Comparison of ENCODE assay signal across 8 cellular contexts in the genomic region with DNA sequence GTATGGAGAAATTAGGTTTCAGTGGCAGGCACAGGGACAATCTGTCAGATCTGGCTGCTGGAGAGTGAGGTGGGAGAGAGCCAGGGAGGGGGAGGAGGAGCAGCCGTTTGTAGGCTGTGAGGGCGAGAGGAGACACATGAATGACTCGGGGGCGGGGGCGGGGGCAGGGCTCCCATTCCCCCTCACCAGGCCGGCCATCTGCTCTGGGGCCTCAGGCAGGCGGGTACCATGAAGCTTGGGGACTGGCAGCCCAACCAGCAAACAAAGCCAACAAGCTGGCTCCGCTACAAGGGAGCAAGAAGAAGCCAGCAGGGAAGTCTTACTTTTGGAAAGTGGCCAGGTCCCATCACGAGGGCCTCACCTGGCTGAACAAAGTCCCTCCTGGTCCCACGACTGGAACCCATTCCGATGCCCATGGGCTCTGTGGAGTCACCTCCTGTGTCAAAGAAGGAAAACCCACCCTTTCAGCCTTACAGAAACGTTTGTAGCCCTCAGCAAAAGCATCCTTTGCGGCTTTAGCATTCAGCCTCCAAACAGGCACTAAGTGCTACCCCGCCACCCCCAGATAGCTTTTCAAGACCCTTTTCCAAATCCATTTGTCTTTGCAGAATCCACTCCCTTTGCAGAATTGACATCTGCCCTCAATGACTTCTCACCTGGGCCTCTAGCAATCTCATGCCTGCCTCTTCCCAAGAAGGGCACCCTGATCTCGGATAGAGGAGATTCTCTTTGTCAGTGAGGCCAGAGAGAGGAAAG. TPM values are rescaled to one million over a fixed set of nuclear protein-coding genes. Genes with fewer than 3 reads are reported as not detected.
DNase-seq lines count a peak whose midpoint lies in the region; ATAC-seq, FAIRE-seq and TF ChIP-seq lines count a peak whose summit lies in the region.

No MANE protein-coding gene starts in this region.

- H3K79me2 ChIP-seq in Karpas-422 (ENCODE audit: low read length) (no peaks in the 10 kb centered on the region), K562 (ENCODE audit: control insufficient read depth, insufficient read depth, low read length) (no peaks in the 10 kb centered on the region), smooth muscle cell (ENCODE audit: low read depth) (no peaks in the 10 kb centered on the region)

- H4K20me1 ChIP-seq in Karpas-422 (ENCODE audit: insufficient read depth, low read depth, low read length) (no peaks in the 10 kb centered on the region), K562 (replicated peaks; ENCODE audit: control insufficient read depth, insufficient read depth, low read length) (peaks cover 6% of the 10 kb centered on the region; the same call in 1 of the 2 replicates), smooth muscle cell (ENCODE audit: low read depth) (no peaks in the 10 kb centered on the region)

- H3K27me3 ChIP-seq in Karpas-422 (ENCODE audit: low read length) (no peaks in the 10 kb centered on the region), K562 (ENCODE audit: control insufficient read depth in 2 of 2, insufficient read depth in 2 of 2, low read length in 2 of 2) (peaks cover 6 to 14% of the 10 kb centered on the region in 2 experiments; a peak in 4 of 5 replicates), smooth muscle cell (ENCODE audit: low read depth) (peaks cover 9% of the 10 kb centered on the region)

- CTCF ChIA-PET in K562 (lab: Yijun Ruan, JAX; ENCODE audit: low intra/inter-chr PET ratio), result interaction anchor here (0.6 kb wide), 1 partner anchor 38 kb away, joined by 4 read pairs; no protein-coding TSS in a partner anchor

- in situ Hi-C loops in K562 (cut with MboI), result loop anchor here (10.0 kb wide), 2 partner anchors 161 to 431 kb away; no protein-coding TSS in a partner anchor

- H3F3A ChIP-seq in smooth muscle cell (ENCODE audit: low read depth), result no peaks in the 10 kb centered on the region

- H3K9ac ChIP-seq in Karpas-422 (ENCODE audit: low read length) (peak overlapping the region; percentile 74), K562 (ENCODE audit: insufficient read depth in 1 of 2, low read depth in 2 of 2, low read length in 2 of 2) (no peak overlapping the region), smooth muscle cell (ENCODE audit: low read depth) (no peak overlapping the region)

- DNase-seq in NCI-H2081 (lab: John Stamatoyannopoulos, UW), result peak; percentile 53 to 63
- DNase-seq in NCI-H2081 treated with DMSO at 0.1 percent for 48 hours (lab: John Stamatoyannopoulos, UW), result no peak
- DNase-seq in Karpas-422, result peak; percentile 82
- DNase-seq in K562 (ENCODE audit: extremely low read depth in 1 of 4, low spot score in 3 of 4), result no peak
- no peak for DNase-seq in smooth muscle cell (lab: John Stamatoyannopoulos, UW; ENCODE audit: unreplicated experiment)
- no peak for DNase-seq in mucosa of descending colon
- DNase-seq in mucosa of gallbladder (ENCODE audit: low spot score), result no peak
- no peak for DNase-seq in effector memory CD8-positive, alpha-beta T cell

- ATAC-seq in K562, result peak; percentile 17
- ATAC-seq in mucosa of descending colon, result no peak
- no peak for ATAC-seq in effector memory CD8-positive, alpha-beta T cell (replicated peaks)

- H3K9me3 ChIP-seq in Karpas-422 (ENCODE audit: low read length) (no peaks in the 10 kb centered on the region), K562 (replicated peaks; ENCODE audit: control insufficient read depth, insufficient read depth, low read depth, low read length) (no peaks in the 10 kb centered on the region), smooth muscle cell (replicated peaks; ENCODE audit: low read depth) (no peaks in the 10 kb centered on the region), mucosa of descending colon (no peaks in the 10 kb centered on the region)

- H3K27ac Mint-ChIP-seq in effector memory CD8-positive, alpha-beta T cell, result peak overlapping the region in 1 of 2 donors; percentile 39

- H2AFZ ChIP-seq in Karpas-422 (ENCODE audit: low read length) (peak overlapping the region; percentile 40), K562 (ENCODE audit: low read depth, low read length) (peak overlapping the region; percentile 10; the same call in 1 of the 2 replicates), smooth muscle cell (ENCODE audit: low read depth) (peak overlapping the region; percentile 94)

- TF ChIP-seq POLR2A in K562 (conservative IDR thresholded peaks at IDR 0.05), result no peak

- H3K4me3 Mint-ChIP-seq in effector memory CD8-positive, alpha-beta T cell, result no peak overlapping the region

- no peaks in the 10 kb centered on the region for H3K9me2 ChIP-seq in Karpas-422 (replicated peaks; ENCODE audit: insufficient read depth, low read length)

- POLR2A ChIA-PET in K562 (lab: Yijun Ruan, JAX), result interaction anchor here (0.8 to 1.5 kb wide), 3 partner anchors 9 to 437 kb away, joined by 3 to 4 read pairs (median 3); a partner anchor contains a TSS

- no peak for FAIRE-seq in K562 (lab: Jason Lieb, UNC)

- H3K9me3 Mint-ChIP-seq in effector memory CD8-positive, alpha-beta T cell, result no peaks in the 10 kb centered on the region

- peaks cover 36 to 74% of the 10 kb centered on the region in 2 donors for H3K27me3 Mint-ChIP-seq in effector memory CD8-positive, alpha-beta T cell

- 25% methylated on average over 12 of the region's 15 CpGs for WGBS in K562 (ENCODE audit: insufficient coverage, low coverage, missing lambda C conversion rate)
- 81% methylated on average over 10 of the region's 15 CpGs for WGBS in smooth muscle cell (ENCODE audit: low lambda C conversion rate)

- no peak for TF ChIP-seq EP300 in K562 (IDR thresholded peaks at IDR 0.05; ENCODE audit: low read length)

- BruUV-seq in K562 (replicated peaks; lab: Mats Ljungman, UMichigan), result no TSS peak

- peak overlapping the region; percentile 45 for H3K4me3 ChIP-seq in Karpas-422 (ENCODE audit: low read length)
- H3K4me3 ChIP-seq in K562, result no peak overlapping the region
- H3K4me3 ChIP-seq in smooth muscle cell, result no peak overlapping the region
- no peak overlapping the region for H3K4me3 ChIP-seq in mucosa of descending colon

- peaks cover 2 to 5% of the 10 kb centered on the region in 2 donors for H3K4me1 Mint-ChIP-seq in effector memory CD8-positive, alpha-beta T cell (ENCODE audit: low read depth in 2 of 2)

- H3K27ac ChIP-seq in Karpas-422 (ENCODE audit: low read length), result peak overlapping the region; percentile 96
- H3K27ac ChIP-seq in K562 (ENCODE audit: extremely low read depth, low read depth, low read length), result no peak overlapping the region
- no peak overlapping the region for H3K27ac ChIP-seq in smooth muscle cell (ENCODE audit: low read depth)

- H3K4me1 ChIP-seq in Karpas-422 (ENCODE audit: low read length), result peaks cover 80% of the 10 kb centered on the region
- H3K4me1 ChIP-seq in K562 (replicated peaks in 1 of 2; ENCODE audit: control insufficient read depth in 2 of 2, insufficient read depth in 2 of 2, low read length in 2 of 2), result peaks cover 2 to 10% of the 10 kb centered on the region in 2 experiments; a peak in 2 of 5 replicates
- peaks cover 12% of the 10 kb centered on the region for H3K4me1 ChIP-seq in smooth muscle cell (ENCODE audit: low read depth)
- no peaks in the 10 kb centered on the region for H3K4me1 ChIP-seq in mucosa of descending colon (ENCODE audit: low read depth)

- H3K36me3 ChIP-seq in Karpas-422 (ENCODE audit: insufficient read depth, low read length), result no peaks in the 10 kb centered on the region
- no peaks in the 10 kb centered on the region for H3K36me3 ChIP-seq in K562 (ENCODE audit: control insufficient read depth, insufficient read depth, low read length)
- no peaks in the 10 kb centered on the region for H3K36me3 ChIP-seq in smooth muscle cell (ENCODE audit: low read depth)
- no peaks in the 10 kb centered on the region for H3K36me3 ChIP-seq in mucosa of descending colon (ENCODE audit: low read depth)

- intact Hi-C loops in K562 (cut with micrococcal nuclease), result loop anchor here (1.0 to 2.0 kb wide), 2 partner anchors 169 to 429 kb away; no protein-coding TSS in a partner anchor
- intact Hi-C loops in mucosa of descending colon (cut with DNase I, micrococcal nuclease), result loop anchor here in 1 of 2 donors (5.0 kb wide), 1 partner anchor 428 kb away; no protein-coding TSS in a partner anchor

- no peak for TF ChIP-seq CTCF in K562 (IDR thresholded peaks at IDR 0.05 in 2 of 3, conservative IDR thresholded peaks at IDR 0.05 in 1 of 3; ENCODE audit: insufficient read depth in 2 of 3, low read depth in 1 of 3, low read length in 3 of 3)
- no peak for TF ChIP-seq CTCF in smooth muscle cell (IDR thresholded peaks at IDR 0.05; ENCODE audit: borderline replicate concordance, insufficient read depth, poor library complexity, severe bottlenecking)
- no peak for TF ChIP-seq CTCF in mucosa of descending colon (IDR thresholded peaks at IDR 0.05)

- TF ChIP-seq RAD21 in K562 (CRISPR knock-in tag; conservative IDR thresholded peaks at IDR 0.05 in 1 of 2, IDR thresholded peaks at IDR 0.05 in 1 of 2), result no peak

- no peaks in the 10 kb centered on the region for H3K9me1 ChIP-seq in K562 (ENCODE audit: control insufficient read depth, insufficient read depth, low read length)

- H3K36me3 Mint-ChIP-seq in effector memory CD8-positive, alpha-beta T cell (ENCODE audit: insufficient read depth), result no peaks in the 10 kb centered on the region

- H3K4me2 ChIP-seq in Karpas-422 (ENCODE audit: low read depth, low read length, poor library complexity, severe bottlenecking), result peak overlapping the region; percentile 67
- no peak overlapping the region for H3K4me2 ChIP-seq in K562 (ENCODE audit: insufficient read depth, low read length)
- peak overlapping the region; percentile 53 for H3K4me2 ChIP-seq in smooth muscle cell

RNA-seq across cellular contexts. Expression of a gene that starts 9.2 kb away (rescaled TPM):
- 20.9 and 25.3 TPM in 2 replicates for total RNA-seq in Karpas-422 (2014; rRNA removed; shearing (Covaris generic); ENCODE audit: low replicate concordance)
- total RNA-seq in K562 (2011; cell fraction: chromatin; rRNA removed; ENCODE audit: low replicate concordance), result not detected in 2 replicates
- total RNA-seq in K562 (2011; cell fraction: nucleolus; rRNA removed), result not detected in 2 replicates
- not detected in 2 replicates for total RNA-seq in K562 (2011; cell fraction: nucleoplasm; rRNA removed)
- not detected in 2 replicates for total RNA-seq in K562 (2014; rRNA removed)
- total RNA-seq in K562 (2014; rRNA removed; fragmentation: Illumina TruSeq; extraction: Trizol), result not detected in 2 replicates
- not detected in 2 replicates for total RNA-seq in K562 (2015; rRNA removed; fragmentation: Illumina TruSeq; extraction: Trizol)
- total RNA-seq in K562 (2021), result not detected in 2 replicates
- not detected in 2 replicates for polyA plus RNA-seq in K562 (2011; rRNA removed)
- not detected in 2 replicates for polyA plus RNA-seq in K562 (2011; cell fraction: cytosol; rRNA removed)
- not detected in 2 replicates for polyA plus RNA-seq in K562 (2011; cell fraction: nucleus; rRNA removed)
- 0.04 TPM in 2 replicates for polyA plus RNA-seq in K562 (2012)
- polyA plus RNA-seq in K562 (2014; fragmentation: Illumina TruSeq; extraction: Trizol), result not detected in 2 replicates
- polyA plus RNA-seq in K562 (2014; fragmentation: Nextera tagmentation; extraction: Ambion mirVana), result under 1 TPM in 1 of 2 experiments, not detected in 1; 0.03 TPM
- polyA plus RNA-seq in K562 (2014; rRNA removed), result not detected in 2 replicates
- not detected in 2 replicates for polyA minus RNA-seq in K562 (2011; rRNA and poly(A)+ RNA removed)
- polyA minus RNA-seq in K562 (2011; cell fraction: cytosol; rRNA and poly(A)+ RNA removed), result not detected in 2 replicates
- polyA minus RNA-seq in K562 (2011; cell fraction: nucleus; rRNA and poly(A)+ RNA removed), result not detected in 2 replicates
- 0.04 and 0.45 TPM in 2 replicates for total RNA-seq in smooth muscle cell
- polyA plus RNA-seq in smooth muscle cell, result 0.83 TPM in 1 of 2 replicates, not detected in the other
- total RNA-seq in mucosa of descending colon, result 1 to 10 TPM in 2 of 3 donors, under 1 TPM in 1; 0.89 to 3.2 (median 1.8) TPM
- total RNA-seq in mucosa of gallbladder, result 0.14 TPM

RNA-seq across cellular contexts. Expression of a gene that starts 37.3 kb away (rescaled TPM):
- total RNA-seq in Karpas-422 (2014; rRNA removed; shearing (Covaris generic); ENCODE audit: low replicate concordance), result 11.0 and 25.3 TPM in 2 replicates
- total RNA-seq in K562 (2011; cell fraction: chromatin; rRNA removed; ENCODE audit: low replicate concordance), result 66.6 and 89.3 TPM in 2 replicates
- total RNA-seq in K562 (2011; cell fraction: nucleolus; rRNA removed), result 46.7 and 60.0 TPM in 2 replicates
- total RNA-seq in K562 (2011; cell fraction: nucleoplasm; rRNA removed), result 49.8 and 61.1 TPM in 2 replicates
- total RNA-seq in K562 (2014; rRNA removed) (10.8 and 16.6 TPM in 2 replicates), K562 (2014; rRNA removed; fragmentation: Illumina TruSeq; extraction: Trizol) (12.3 and 14.0 TPM in 2 replicates), K562 (2015; rRNA removed; fragmentation: Illumina TruSeq; extraction: Trizol) (13.8 and 18.5 TPM in 2 replicates), K562 (2021) (23.9 and 26.8 TPM in 2 replicates), smooth muscle cell (23.1 and 29.4 TPM in 2 replicates), mucosa of descending colon (10 to 100 TPM; 55.7 to 66.0 (median 57.9) TPM), mucosa of gallbladder (50.6 TPM)
- polyA plus RNA-seq in K562 (2011; rRNA removed) (16.2 and 22.8 TPM in 2 replicates), K562 (2014; fragmentation: Illumina TruSeq; extraction: Trizol) (19.6 and 28.3 TPM in 2 replicates), K562 (2014; fragmentation: Nextera tagmentation; extraction: Ambion mirVana) (1 to 10 TPM; 9.5 to 9.9 TPM), K562 (2014; rRNA removed) (12.9 and 13.9 TPM in 2 replicates), smooth muscle cell (37.8 and 45.8 TPM in 2 replicates)
- 13.1 and 18.9 TPM in 2 replicates for polyA plus RNA-seq in K562 (2011; cell fraction: cytosol; rRNA removed)
- polyA plus RNA-seq in K562 (2011; cell fraction: nucleus; rRNA removed), result 55.2 and 65.8 TPM in 2 replicates
- polyA plus RNA-seq in K562 (2012), result 23.6 and 25.0 TPM in 2 replicates
- polyA minus RNA-seq in K562 (2011; rRNA and poly(A)+ RNA removed), result 20.6 and 23.9 TPM in 2 replicates
- 15.8 and 17.8 TPM in 2 replicates for polyA minus RNA-seq in K562 (2011; cell fraction: cytosol; rRNA and poly(A)+ RNA removed)
- polyA minus RNA-seq in K562 (2011; cell fraction: nucleus; rRNA and poly(A)+ RNA removed), result 42.4 and 45.0 TPM in 2 replicates

Comparison
In these comparisons a context has a peak if more than half of its experiments do, and no peak if none do; other contexts are left out.
1. DNase-seq: peak in NCI-H2081 (2 of 2) and Karpas-422 (single experiment); none in NCI-H2081 treated with DMSO at 0.1 percent for 48 hours (single experiment), K562 (0 of 4), smooth muscle cell (single experiment), mucosa of descending colon (0 of 3), mucosa of gallbladder (single experiment) and effector memory CD8-positive, alpha-beta T cell (0 of 3).
2. H2AFZ ChIP-seq: peak in every context shown above with its lines; median percentile 94 in smooth muscle cell; 40 in Karpas-422; 10 in K562.